In genomic region chr10:104045151-104046089, GRCh38 we compare ENCODE assay signal across 8 cellular contexts. TPM values are rescaled to one million over a fixed set of nuclear protein-coding genes. Genes with fewer than 3 reads are reported as not detected.
DNase-seq lines count a peak whose midpoint lies in the region; ATAC-seq and TF ChIP-seq lines count a peak whose summit lies in the region.

No MANE protein-coding gene starts in this region.

- 66 to 73% methylated on average over 7 to 9 of the region's 9 CpGs for WGBS in endodermal cell (ENCODE audit: insufficient coverage in 1 of 2, insufficient read length in 1 of 2), 2 experiments

- H3K27me3 ChIP-seq in endodermal cell (ENCODE audit: control insufficient read depth, insufficient read depth, low read length, poor library complexity, severe bottlenecking), result no peaks in the 10 kb centered on the region

- TF ChIP-seq CTCF in endodermal cell (conservative IDR thresholded peaks at IDR 0.05), result peak; percentile 95

- peaks cover 3% of the 10 kb centered on the region for H3K4me1 ChIP-seq in endodermal cell (ENCODE audit: control insufficient read depth, insufficient read depth, low read length)

- ATAC-seq in Right ventricle myocardium inferior (peak; percentile 48), HG03354 (IDR thresholded peaks at IDR 0.05; ENCODE audit: poor library complexity, severe bottlenecking, unreplicated experiment) (no peak), GM21515 (IDR thresholded peaks at IDR 0.05; ENCODE audit: unreplicated experiment) (no peak)
- ATAC-seq in effector memory CD8-positive, alpha-beta T cell (replicated peaks), result no peak

- no peak overlapping the region for H3K27ac ChIP-seq in endodermal cell (ENCODE audit: low read depth, low read length)

- H3K9ac ChIP-seq in endodermal cell (ENCODE audit: extremely low read depth, low read length, poor library complexity, severe bottlenecking), result no peak overlapping the region

- H3K9me3 ChIP-seq in endodermal cell (ENCODE audit: control insufficient read depth, low read length), result no peaks in the 10 kb centered on the region

- DNase-seq in Right ventricle myocardium inferior (ENCODE audit: missing footprints), result no peak
- no peak for DNase-seq in cardiac septum (ENCODE audit: low spot score)
- DNase-seq in NCI-H69 (lab: John Stamatoyannopoulos, UW), result peak; percentile 49
- peak; percentile 92 for DNase-seq in endodermal cell
- DNase-seq in midbrain (lab: John Stamatoyannopoulos, UW), result peak; percentile 74
- DNase-seq in effector memory CD8-positive, alpha-beta T cell, result no peak

- H3K4me3 ChIP-seq in endodermal cell (ENCODE audit: low read length), result no peak overlapping the region

- H3K27me3 Mint-ChIP-seq in endodermal cell (ENCODE audit: insufficient read depth), result peaks cover 6% of the 10 kb centered on the region
- H3K27me3 Mint-ChIP-seq in effector memory CD8-positive, alpha-beta T cell, result peaks cover 8 to 19% of the 10 kb centered on the region in 2 donors

- H3K27ac Mint-ChIP-seq in endodermal cell, result no peak overlapping the region
- H3K27ac Mint-ChIP-seq in effector memory CD8-positive, alpha-beta T cell, result no peak overlapping the region

- H3K36me3 Mint-ChIP-seq in endodermal cell (ENCODE audit: low read depth), result no peaks in the 10 kb centered on the region
- H3K36me3 Mint-ChIP-seq in effector memory CD8-positive, alpha-beta T cell (ENCODE audit: insufficient read depth), result peaks cover 3% of the 10 kb centered on the region

- no peak overlapping the region for H3K4me3 Mint-ChIP-seq in endodermal cell
- H3K4me3 Mint-ChIP-seq in effector memory CD8-positive, alpha-beta T cell, result no peak overlapping the region

- H3K36me3 ChIP-seq in endodermal cell (ENCODE audit: control insufficient read depth, insufficient read depth, low read length), result no peaks in the 10 kb centered on the region

- H3K4me1 Mint-ChIP-seq in endodermal cell, result peaks cover 40% of the 10 kb centered on the region
- H3K4me1 Mint-ChIP-seq in effector memory CD8-positive, alpha-beta T cell (ENCODE audit: low read depth in 2 of 2), result peaks cover 0 to 2% of the 10 kb centered on the region in 2 donors

- no peaks in the 10 kb centered on the region for H3K9me3 Mint-ChIP-seq in endodermal cell
- H3K9me3 Mint-ChIP-seq in effector memory CD8-positive, alpha-beta T cell, result no peaks in the 10 kb centered on the region

- intact Hi-C loops in Right ventricle myocardium inferior (cut with DNase I) (loop anchor here (1.0 to 5.0 kb wide), 2 partner anchors 77 to 164 kb away; partner anchors contain the start of gene SFR1), cardiac septum (cut with DNase I) (loop anchor here (10.0 kb wide), 1 partner anchor 299 kb away; no protein-coding TSS in a partner anchor)

RNA-seq across cellular contexts. Expression of gene COL17A1, which starts 40.3 kb away (rescaled TPM):
- total RNA-seq in Right ventricle myocardium inferior (0.43 TPM), cardiac septum (0.22 TPM), endodermal cell (1 to 10 TPM; 1.1 to 2.3 TPM)
- 0.39 TPM for polyA plus RNA-seq in endodermal cell (2013, experiment 1 of 2)
- polyA plus RNA-seq in endodermal cell (2013, experiment 2 of 2), result 0.87 TPM

Comparison
In these comparisons a context has a peak if more than half of its experiments do, and no peak if none do; other contexts are left out.
1. DNase-seq: peak in NCI-H69 (single experiment), endodermal cell (single experiment) and midbrain (single experiment); none in Right ventricle myocardium inferior (single experiment), cardiac septum (single experiment) and effector memory CD8-positive, alpha-beta T cell (0 of 3).